ENCODE assay signal across 16 cellular contexts in genomic region chr3:18122264-18122663, GRCh38.
"Had no signal": no experiment of that assay in that cellular context is flagged by ENCODE, and none has a peak within 500 bp of the region (broad histone marks: within the 10 kb centered on the region; RNA-seq: fewer than 3 reads in every experiment).

No MANE protein-coding gene starts in this region.

- H3K36me3 Mint-ChIP-seq: activated naive CD8-positive, alpha-beta T cell treated with anti-CD3 and anti-CD28 coated beads for 36 hours; naive B cell; neural progenitor cell had no signal

- H3K36me3 ChIP-seq: gastrocnemius medialis, neural progenitor cell, spleen, upper lobe of left lung had no signal

- H3K4me3 Mint-ChIP-seq: activated naive CD8-positive, alpha-beta T cell treated with anti-CD3 and anti-CD28 coated beads for 36 hours; activated T-helper 1 cell treated with anti-CD3 and anti-CD28 coated beads, Interleukin-12 subunit alpha, Interleukin-12 subunit beta, Interleukin-2, Interleukin-4 antibody, amounts not matched to agents 30 ng/mL and 10 ng/mL and 1 ng/mL, durations not matched to agents 14 hours and 24 hours and 36 hours; central memory CD8-positive, alpha-beta T cell; naive B cell; neural progenitor cell; stimulated activated naive CD8-positive, alpha-beta T cell treated with anti-CD3 and anti-CD28 coated beads, Interleukin-15, amount 100 ng/mL, for 72 hours had no signal

- H3K4me1 Mint-ChIP-seq: activated naive CD8-positive, alpha-beta T cell treated with anti-CD3 and anti-CD28 coated beads for 36 hours; central memory CD8-positive, alpha-beta T cell; neural progenitor cell; stimulated activated naive CD8-positive, alpha-beta T cell treated with anti-CD3 and anti-CD28 coated beads, Interleukin-15, amount 100 ng/mL, for 72 hours had no signal

- ATAC-seq: activated CD4-positive, CD25-positive, alpha-beta regulatory T cell treated with anti-CD3 and anti-CD28 coated beads, Interleukin-2, amount 50 U/mL, for 24 hours; body of pancreas; gastrocnemius medialis; left lobe of liver; sciatic nerve; stimulated activated naive CD8-positive, alpha-beta T cell treated with anti-CD3 and anti-CD28 coated beads, Interleukin-15, amount 100 ng/mL, for 72 hours had no signal

- H3K27ac ChIP-seq: body of pancreas, gastrocnemius medialis, neural progenitor cell, spleen, upper lobe of left lung had no signal

- H3K27ac Mint-ChIP-seq: activated naive CD8-positive, alpha-beta T cell treated with anti-CD3 and anti-CD28 coated beads for 36 hours; activated T-helper 1 cell treated with anti-CD3 and anti-CD28 coated beads, Interleukin-12 subunit alpha, Interleukin-12 subunit beta, Interleukin-2, Interleukin-4 antibody, amounts not matched to agents 30 ng/mL and 10 ng/mL and 1 ng/mL, durations not matched to agents 14 hours and 24 hours and 36 hours; naive B cell; neural progenitor cell; stimulated activated naive CD8-positive, alpha-beta T cell treated with anti-CD3 and anti-CD28 coated beads, Interleukin-15, amount 100 ng/mL, for 72 hours had no signal

- H3K4me1 ChIP-seq: body of pancreas, gastrocnemius medialis, neural progenitor cell, upper lobe of left lung had no signal

- H3K4me2 ChIP-seq: neural progenitor cell had no signal

- H3K9me3 Mint-ChIP-seq: activated naive CD8-positive, alpha-beta T cell treated with anti-CD3 and anti-CD28 coated beads for 36 hours; activated T-helper 1 cell treated with anti-CD3 and anti-CD28 coated beads, Interleukin-12 subunit alpha, Interleukin-12 subunit beta, Interleukin-2, Interleukin-4 antibody, amounts not matched to agents 30 ng/mL and 10 ng/mL and 1 ng/mL, durations not matched to agents 14 hours and 24 hours and 36 hours; central memory CD8-positive, alpha-beta T cell; naive B cell; neural progenitor cell; stimulated activated naive CD8-positive, alpha-beta T cell treated with anti-CD3 and anti-CD28 coated beads, Interleukin-15, amount 100 ng/mL, for 72 hours had no signal

- H3K4me3 ChIP-seq: body of pancreas, gastrocnemius medialis, neural progenitor cell, spleen, upper lobe of left lung had no signal

- H2AFZ ChIP-seq: neural progenitor cell had no signal

- H3K27me3 ChIP-seq: body of pancreas, gastrocnemius medialis, neural progenitor cell, spleen, upper lobe of left lung had no signal

- H3K27me3 Mint-ChIP-seq: activated naive CD8-positive, alpha-beta T cell treated with anti-CD3 and anti-CD28 coated beads for 36 hours; central memory CD8-positive, alpha-beta T cell; naive B cell; stimulated activated naive CD8-positive, alpha-beta T cell treated with anti-CD3 and anti-CD28 coated beads, Interleukin-15, amount 100 ng/mL, for 72 hours had no signal

- DNase-seq: activated naive CD8-positive, alpha-beta T cell treated with anti-CD3 and anti-CD28 coated beads for 36 hours; amygdala; body of pancreas; cortex of kidney; effector CD4-positive, alpha-beta T cell; gastrocnemius medialis; naive B cell; spleen; stimulated activated naive CD8-positive, alpha-beta T cell treated with anti-CD3 and anti-CD28 coated beads, Interleukin-15, amount 100 ng/mL, for 72 hours; upper lobe of left lung had no signal

- H3K9me3 ChIP-seq: body of pancreas, gastrocnemius medialis, spleen, upper lobe of left lung had no signal
